20 cellular contexts compared by ENCODE assay signal in genomic region chr10:72736881-72737280, GRCh38. TPM values are rescaled to one million over a fixed set of nuclear protein-coding genes. Genes with fewer than 3 reads are reported as not detected.
DNase-seq lines count a peak whose midpoint lies in the region; ATAC-seq, FAIRE-seq and TF ChIP-seq lines count a peak whose summit lies in the region.
"Had no signal": no experiment of that assay in that cellular context is flagged by ENCODE, and none has a peak within 500 bp of the region (broad histone marks: within the 10 kb centered on the region; RNA-seq: fewer than 3 reads in every experiment).

No MANE protein-coding gene starts in this region.

- H3K36me3 ChIP-seq in fibroblast of lung (ENCODE audit: control insufficient read depth, insufficient read depth, low read length) (no peaks in the 10 kb centered on the region), parathyroid adenoma (ENCODE audit: control insufficient read depth, insufficient read depth, low read length) (no peaks in the 10 kb centered on the region)
- H3K36me3 ChIP-seq: adrenal gland had no signal

- no peak for TF ChIP-seq CTCF in A549 (IDR thresholded peaks at IDR 0.05)
- TF ChIP-seq CTCF in LNCaP clone FGC (IDR thresholded peaks at IDR 0.05; ENCODE audit: control insufficient read depth, extremely low read depth, insufficient read depth) = no peak
- TF ChIP-seq CTCF in fibroblast of lung (conservative IDR thresholded peaks at IDR 0.05 in 1 of 2, IDR thresholded peaks at IDR 0.05 in 1 of 2; ENCODE audit: low read depth in 1 of 2, low read length in 2 of 2) = no peak
- TF ChIP-seq CTCF in parathyroid adenoma (IDR thresholded peaks at IDR 0.05) = no peak
- TF ChIP-seq CTCF in natural killer cell (IDR thresholded peaks at IDR 0.05) = no peak

- peaks cover 41% of the 10 kb centered on the region for H3K4me1 ChIP-seq in A549
- peaks cover 5% of the 10 kb centered on the region for H3K4me1 ChIP-seq in fibroblast of lung (ENCODE audit: control insufficient read depth, extremely low read depth, insufficient read depth, low read length)
- no peaks in the 10 kb centered on the region for H3K4me1 ChIP-seq in parathyroid adenoma

- WGBS in A549 (ENCODE audit: missing lambda C conversion rate) = 87% methylated on average over 3 of the region's 3 CpGs

- no peak overlapping the region for H3K27ac ChIP-seq in A549
- peak overlapping the region; percentile 81 for H3K27ac ChIP-seq in fibroblast of lung (ENCODE audit: insufficient read depth, low read length)
- H3K27ac ChIP-seq in parathyroid adenoma = peak overlapping the region; percentile 8
- H3K27ac ChIP-seq: adrenal gland had no signal

- CTCF ChIA-PET in A549 (lab: Yijun Ruan, JAX) = interaction anchor here (0.8 kb wide), 1 partner anchor 9 kb away, joined by 3 read pairs; no protein-coding TSS in a partner anchor

- no peak for TF ChIP-seq POLR2A in A549 (IDR thresholded peaks at IDR 0.05; ENCODE audit: low read length)

- intact Hi-C loops in natural killer cell (cut with micrococcal nuclease) = no loop called here

- H3K27me3 Mint-ChIP-seq in natural killer cell (ENCODE audit: low read depth in 2 of 2) = no peaks in the 10 kb centered on the region
- H3K27me3 Mint-ChIP-seq: naive B cell, T-cell had no signal

- no peak overlapping the region for H3K9ac ChIP-seq in fibroblast of lung (ENCODE audit: insufficient read depth, low read length)
- H3K9ac ChIP-seq in parathyroid adenoma = no peak overlapping the region

- no peak for TF ChIP-seq RAD21 in A549 (conservative IDR thresholded peaks at IDR 0.05 in 1 of 2, IDR thresholded peaks at IDR 0.05 in 1 of 2)

- DNase-seq in A549 (ENCODE audit: low read depth in 1 of 2, low spot score in 1 of 2) (no peak), LNCaP clone FGC (ENCODE audit: low read depth) (no peak), fibroblast of lung (ENCODE audit: low read depth in 2 of 2) (peak; percentile 39 to 56), nucleus accumbens (lab: John Stamatoyannopoulos, UW) (no peak), natural killer cell (no peak)
- no peak for DNase-seq in stimulated activated naive CD4-positive, alpha-beta T cell treated with Interleukin-2 at 50 U/mL for 16 hours (lab: John Stamatoyannopoulos, UW)
- DNase-seq: activated T-cell treated with anti-CD3 and anti-CD28 coated beads, Interleukin-2, amount 50 U/mL, for 1 hour; adrenal gland; DMS 273 treated with DMSO at 0.1 percent for 48 hours; naive B cell; NCI-H1694 treated with DMSO at 0.1 percent for 48 hours; NCI-H524 treated with DMSO at 0.1 percent for 48 hours; substantia nigra; T-cell had no signal

- H3K9me3 ChIP-seq in A549 (no peaks in the 10 kb centered on the region), fibroblast of lung (ENCODE audit: control insufficient read depth, insufficient read depth, low read depth, low read length) (no peaks in the 10 kb centered on the region), parathyroid adenoma (ENCODE audit: control insufficient read depth, low read length) (no peaks in the 10 kb centered on the region)
- H3K9me3 ChIP-seq: adrenal gland had no signal

- no peak overlapping the region for H3K27ac Mint-ChIP-seq in natural killer cell
- H3K27ac Mint-ChIP-seq: T-cell had no signal

- no peak for ATAC-seq in A549
- ATAC-seq in GM18868 (IDR thresholded peaks at IDR 0.05; ENCODE audit: unreplicated experiment) = no peak
- ATAC-seq in natural killer cell = no peak
- ATAC-seq: HCT116, T-cell had no signal

- no peaks in the 10 kb centered on the region for H3K9me3 Mint-ChIP-seq in natural killer cell
- H3K9me3 Mint-ChIP-seq: naive B cell, T-cell had no signal

- no peak overlapping the region for H3K4me3 Mint-ChIP-seq in natural killer cell
- H3K4me3 Mint-ChIP-seq: T-cell had no signal

- no peaks in the 10 kb centered on the region for H4K20me1 ChIP-seq in fibroblast of lung (ENCODE audit: control insufficient read depth, extremely low read depth, insufficient read depth, low read length)

- no peak for TF ChIP-seq EP300 in A549 (IDR thresholded peaks at IDR 0.05)

- POLR2A ChIA-PET in A549 (lab: Yijun Ruan, JAX) = no interaction called here

- no peak overlapping the region for H2AFZ ChIP-seq in fibroblast of lung (ENCODE audit: low read length)
- no peak overlapping the region for H2AFZ ChIP-seq in parathyroid adenoma

- no peak for FAIRE-seq in A549 (lab: Jason Lieb, UNC)
- FAIRE-seq: frontal cortex, RCC 7860 had no signal

- H3K27me3 ChIP-seq in fibroblast of lung (ENCODE audit: control insufficient read depth, insufficient read depth, low read length) (no peaks in the 10 kb centered on the region), parathyroid adenoma (ENCODE audit: control insufficient read depth, insufficient read depth, low read length) (no peaks in the 10 kb centered on the region)
- H3K27me3 ChIP-seq: adrenal gland had no signal

- peaks cover 23 to 26% of the 10 kb centered on the region in 2 donors for H3K4me1 Mint-ChIP-seq in natural killer cell

- H3K36me3 Mint-ChIP-seq in natural killer cell = no peaks in the 10 kb centered on the region

- H3K4me2 ChIP-seq in A549 (peak overlapping the region; percentile 33; the same call in 2 of the 3 replicates), fibroblast of lung (ENCODE audit: extremely low read depth, insufficient read depth, low read length) (peak overlapping the region; percentile 67), parathyroid adenoma (ENCODE audit: low read length) (no peak overlapping the region)

- peaks cover 29% of the 10 kb centered on the region for H3K79me2 ChIP-seq in fibroblast of lung (ENCODE audit: control insufficient read depth, insufficient read depth, low read length)
- H3K79me2 ChIP-seq in parathyroid adenoma = peaks cover 9% of the 10 kb centered on the region

- H3K4me3 ChIP-seq in A549 (no peak overlapping the region), LNCaP clone FGC (ENCODE audit: low read depth, low read length) (peak overlapping the region; percentile 17), fibroblast of lung (replicated peaks in 1 of 4; ENCODE audit: control extremely low read depth in 1 of 4, insufficient read depth in 1 of 4, low read depth in 3 of 4, low read length in 4 of 4) (no peak overlapping the region), parathyroid adenoma (ENCODE audit: low read depth, low read length) (no peak overlapping the region)
- H3K4me3 ChIP-seq: adrenal gland, skin epidermis had no signal

TF ChIP-seq in A549, 52 proteins besides CTCF, POLR2A, EP300 and RAD21:
- TF ChIP-seq CBX2 (IDR thresholded peaks at IDR 0.05; ENCODE audit: borderline replicate concordance, low read depth) (no peak), TFCP2L1 (CRISPR knock-in tag; IDR thresholded peaks at IDR 0.05) (no peak), SMC3 (IDR thresholded peaks at IDR 0.05) (no peak), REST (IDR thresholded peaks at IDR 0.05) (no peak), NPAS2 (CRISPR knock-in tag; IDR thresholded peaks at IDR 0.05; ENCODE audit: borderline replicate concordance) (no peak)

RNA-seq across cellular contexts. Expression of gene MCU, which starts 44.9 kb away (rescaled TPM):
- polyA plus RNA-seq in A549 (2011; rRNA removed) (221 and 226 TPM in 2 replicates), A549 (2017; fragmentation: RNase III; extraction: RNeasy Plus Mini Kit Qiagen cat#74134 plus additional on column Dnase treatment) (40.3 to 44.0 TPM (median 42.2 TPM) in 3 replicates), fibroblast of lung (63.2 and 77.1 TPM in 2 replicates)
- 42.6 and 47.1 TPM in 2 replicates for polyA plus RNA-seq in A549 (2012; cell fraction: cytosol; rRNA removed)
- polyA plus RNA-seq in A549 (2012; cell fraction: nucleus; rRNA removed) = 40.7 and 48.6 TPM in 2 replicates
- polyA minus RNA-seq in A549 (2011; rRNA and poly(A)+ RNA removed) = 131 and 156 TPM in 2 replicates
- total RNA-seq in fibroblast of lung (20.0 and 40.5 TPM in 2 replicates), natural killer cell (10 to 100 TPM; 13.1 to 15.6 (median 14.1) TPM)
- polyA plus RNA-seq in fibroblast of lung (2012) = 29.8 and 33.9 TPM in 2 replicates
- polyA minus RNA-seq in fibroblast of lung (ENCODE audit: low replicate concordance) = 36.5 and 76.0 TPM in 2 replicates

Comparison
In these comparisons a context has a peak if more than half of its experiments do, and no peak if none do; other contexts are left out.
1. DNase-seq: peak in fibroblast of lung (2 of 2); none in A549 (0 of 2), LNCaP clone FGC (single experiment), stimulated activated naive CD4-positive, alpha-beta T cell treated with Interleukin-2 at 50 U/mL for 16 hours (single experiment), nucleus accumbens (0 of 56) and natural killer cell (single experiment).
2. H3K27ac ChIP-seq: peak in fibroblast of lung (single experiment) and parathyroid adenoma (single experiment); none in A549 (0 of 2).